In the genomic region with DNA sequence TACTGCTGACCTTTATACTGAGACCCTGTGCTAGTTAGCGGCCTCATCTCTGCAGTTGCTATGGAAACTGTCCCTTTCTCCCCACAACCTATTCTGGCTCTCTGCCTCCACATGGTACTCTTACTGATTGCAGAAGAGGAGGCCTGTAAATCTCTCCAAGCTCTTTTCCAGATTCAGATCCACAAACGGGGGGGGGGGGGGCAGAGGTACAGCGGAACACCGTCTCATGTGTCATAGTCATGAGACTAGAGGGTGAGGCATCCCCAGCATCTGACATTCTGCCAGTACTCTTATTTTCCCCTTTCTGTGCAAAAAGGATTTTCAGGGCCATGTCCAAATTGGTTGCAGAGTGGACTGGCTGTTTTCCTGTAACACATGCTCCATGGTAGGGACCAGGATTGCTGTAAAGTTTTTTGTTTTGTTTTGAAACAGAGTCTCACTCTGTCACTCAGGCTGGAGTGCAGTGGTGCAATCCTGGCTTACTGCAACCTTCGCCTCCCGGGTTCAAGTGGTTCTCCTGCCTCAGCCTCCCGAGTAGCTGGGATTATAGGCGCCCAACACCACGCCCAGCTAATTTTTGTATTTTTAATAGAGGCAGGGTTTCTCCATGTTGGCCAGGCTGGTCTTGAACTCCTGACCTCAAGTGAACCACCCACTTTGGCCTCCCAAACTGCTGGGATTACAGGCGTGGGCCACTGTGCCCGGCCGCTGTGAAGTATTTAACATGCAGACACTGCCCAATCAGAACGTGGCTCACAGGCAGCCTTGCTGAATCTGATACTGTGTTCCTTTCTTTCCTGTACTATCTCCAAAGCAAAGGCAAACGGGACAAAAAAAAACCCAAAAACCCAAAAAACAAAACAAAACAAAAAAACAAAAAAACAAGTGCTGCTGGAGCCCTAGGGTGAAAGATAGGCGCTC, we compare ENCODE assay signal across 8 cellular contexts. TPM values are rescaled to one million over a fixed set of nuclear protein-coding genes. Genes with fewer than 3 reads are reported as not detected.
A peak's percentile ranks its signal among the peaks of the same experiment; 100 is the strongest.
DNase-seq lines count a peak whose midpoint lies in the region; ATAC-seq and TF ChIP-seq lines count a peak whose summit lies in the region.

No MANE protein-coding gene starts in this region.

- H3K27me3 ChIP-seq in CD4-positive, alpha-beta memory T cell (ENCODE audit: insufficient read depth, low read length): no peaks in the 10 kb centered on the region
- no peaks in the 10 kb centered on the region for H3K27me3 ChIP-seq in body of pancreas

- no peak for TF ChIP-seq POLR2A in NB4 (IDR thresholded peaks at IDR 0.05; ENCODE audit: extremely low read depth, insufficient read length)
- TF ChIP-seq POLR2A in body of pancreas (IDR thresholded peaks at IDR 0.05): no peak

- POLR2A ChIA-PET in CD4-positive, alpha-beta memory T cell (lab: Charles Lee; ENCODE audit: partially characterized antibody): interaction anchor here (1.7 to 5.4 kb wide), 3 partner anchors 16 to 1236 kb away, joined by 8 to 97 read pairs (median 13); partner anchors contain the start of genes GANC, TMEM87A and TP53BP1

- H3K36me3 Mint-ChIP-seq in CD4-positive, alpha-beta memory T cell: peaks cover 0 to 6% of the 10 kb centered on the region in 2 donors
- no peaks in the 10 kb centered on the region for H3K36me3 Mint-ChIP-seq in natural killer cell

- peak overlapping the region; percentile 92 to 98 (median 95) for H3K4me3 Mint-ChIP-seq in CD4-positive, alpha-beta memory T cell
- H3K4me3 Mint-ChIP-seq in natural killer cell: peak overlapping the region; percentile 64

- no peaks in the 10 kb centered on the region for H3K36me3 ChIP-seq in CD4-positive, alpha-beta memory T cell (ENCODE audit: insufficient read depth, low read length)
- H3K36me3 ChIP-seq in body of pancreas (replicated peaks in 1 of 2; ENCODE audit: insufficient read depth in 1 of 2, low read depth in 2 of 2): no peaks in the 10 kb centered on the region

- H3K4me1 ChIP-seq in CD4-positive, alpha-beta memory T cell (ENCODE audit: insufficient read depth, low read length): peaks cover 36% of the 10 kb centered on the region
- peaks cover 14% of the 10 kb centered on the region for H3K4me1 ChIP-seq in body of pancreas

- H3K9me3 Mint-ChIP-seq in CD4-positive, alpha-beta memory T cell: no peaks in the 10 kb centered on the region
- no peaks in the 10 kb centered on the region for H3K9me3 Mint-ChIP-seq in natural killer cell

- peak overlapping the region; percentile 96 to 99 (median 97) for H3K27ac Mint-ChIP-seq in CD4-positive, alpha-beta memory T cell
- H3K27ac Mint-ChIP-seq in natural killer cell: peak overlapping the region; percentile 85 to 99

- peaks cover 21 to 43% (median 34%) of the 10 kb centered on the region in 4 donors for H3K4me1 Mint-ChIP-seq in CD4-positive, alpha-beta memory T cell
- peaks cover 19 to 23% of the 10 kb centered on the region in 2 donors for H3K4me1 Mint-ChIP-seq in natural killer cell

- intact Hi-C loops in CD4-positive, alpha-beta memory T cell (cut with micrococcal nuclease): no loop called here
- intact Hi-C loops in natural killer cell (cut with micrococcal nuclease): no loop called here
- intact Hi-C loops in body of pancreas (cut with DNase I): no loop called here

- CTCF ChIA-PET in CD4-positive, alpha-beta memory T cell (lab: Charles Lee; ENCODE audit: partially characterized antibody): interaction anchor here (7.7 kb wide), 1 partner anchor 19 kb away, joined by 252 read pairs; the partner anchor contains the start of gene TP53BP1

- ATAC-seq in natural killer cell (no peak), body of pancreas (no peak)

- 72 to 73% methylated on average over 15 of the region's 15 CpGs for WGBS in body of pancreas, 2 donors

- H3K9me3 ChIP-seq in CD4-positive, alpha-beta memory T cell (ENCODE audit: control insufficient read depth in 1 of 2, low read length in 2 of 2): no peaks in the 10 kb centered on the region
- no peaks in the 10 kb centered on the region for H3K9me3 ChIP-seq in body of pancreas

- peak overlapping the region in 1 of 2 donors; percentile 86 for H3K4me3 ChIP-seq in CD4-positive, alpha-beta memory T cell (ENCODE audit: low read length in 2 of 2)
- H3K4me3 ChIP-seq in NB4 (ENCODE audit: low read depth, low read length): peak overlapping the region; percentile 58
- no peak overlapping the region for H3K4me3 ChIP-seq in body of pancreas

- peak overlapping the region; percentile 71 for H3K27ac ChIP-seq in CD4-positive, alpha-beta memory T cell (ENCODE audit: low read depth, low read length)
- H3K27ac ChIP-seq in caudate nucleus (ENCODE audit: low read depth, low read length) (peak overlapping the region; percentile 98), body of pancreas (peak overlapping the region in 2 of 4 donors; percentile 8 to 26)

- no peak for TF ChIP-seq CTCF in NB4 (IDR thresholded peaks at IDR 0.05; ENCODE audit: low read depth, low read length)
- TF ChIP-seq CTCF in natural killer cell (IDR thresholded peaks at IDR 0.05): no peak
- no peak for TF ChIP-seq CTCF in body of pancreas (IDR thresholded peaks at IDR 0.05)

- no peak for DNase-seq in CD4-positive, alpha-beta memory T cell
- DNase-seq in NB4 (ENCODE audit: low read depth) (peak; percentile 45), caudate nucleus (lab: John Stamatoyannopoulos, UW) (peak in 17 of 61 donors; percentile 15 to 61 (median 35)), natural killer cell (no peak), body of pancreas (no peak)
- DNase-seq in central memory CD4-positive, alpha-beta T cell: no peak
- DNase-seq in activated CD4-positive, alpha-beta T cell treated with anti-CD3 and anti-CD28 coated beads, Interleukin-2, amount 50 U/mL, for 1 hour: no peak
- no peak for DNase-seq in activated CD8-positive, alpha-beta memory T cell treated with anti-CD3 and anti-CD28 coated beads, Interleukin-2, amount 50 U/mL, for 48 hours

- H3K27me3 Mint-ChIP-seq in CD4-positive, alpha-beta memory T cell: no peaks in the 10 kb centered on the region
- H3K27me3 Mint-ChIP-seq in natural killer cell (ENCODE audit: low read depth in 2 of 2): peaks cover 7 to 17% of the 10 kb centered on the region in 2 donors

RNA-seq across cellular contexts. Expression of gene MAP1A, which starts 8.1 kb away (rescaled TPM):
- total RNA-seq in CD4-positive, alpha-beta memory T cell: under 1 TPM; 0.33 to 0.35 TPM
- 1 to 10 TPM in 1 of 2 donors, under 1 TPM in 1; 0.10 to 1.8 TPM for polyA plus RNA-seq in CD4-positive, alpha-beta memory T cell
- total RNA-seq in natural killer cell (1 to 10 TPM in 1 of 3 donors, under 1 TPM in 2; 0.72 to 2.2 (median 0.98) TPM), body of pancreas (1 to 10 TPM; 3.1 to 4.0 TPM)

RNA-seq across cellular contexts. Expression of gene TP53BP1, which starts 16.3 kb away (rescaled TPM):
- total RNA-seq in CD4-positive, alpha-beta memory T cell: 10 to 100 TPM; 40.6 to 46.3 TPM
- 10 to 100 TPM in 1 of 2 donors, 1 to 10 TPM in 1; 2.7 to 10.5 TPM for polyA plus RNA-seq in CD4-positive, alpha-beta memory T cell
- 10 to 100 TPM; 27.9 to 32.9 (median 31.5) TPM for total RNA-seq in natural killer cell
- 10 to 100 TPM; 12.5 to 17.5 TPM for total RNA-seq in body of pancreas
